In the genomic region with DNA sequence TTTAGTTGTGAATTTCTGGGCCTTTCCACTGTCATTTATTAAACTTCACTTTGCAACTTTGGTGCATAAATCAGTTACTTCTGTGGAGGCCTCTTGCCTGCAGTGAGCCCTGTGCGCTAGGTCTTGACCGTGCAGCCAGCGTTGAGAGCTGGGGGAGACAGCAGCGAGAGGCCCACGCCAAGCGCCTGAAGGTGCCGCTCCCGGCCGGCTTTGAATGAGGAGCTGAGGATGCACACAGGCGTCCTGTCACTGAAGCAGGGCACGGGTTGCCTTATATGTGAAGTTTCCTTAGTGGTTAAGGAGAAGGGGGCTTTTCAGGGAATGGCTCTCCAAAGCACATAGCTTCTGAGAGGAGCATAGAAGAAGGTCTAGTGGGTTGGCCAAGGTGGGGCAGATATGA, we compare ENCODE assay signal across 28 cellular contexts.
"Had no signal": no experiment of that assay in that cellular context is flagged by ENCODE, and none has a peak within 500 bp of the region (broad histone marks: within the 10 kb centered on the region; RNA-seq: fewer than 3 reads in every experiment).

No MANE protein-coding gene starts in this region.

- H3K27ac Mint-ChIP-seq: endodermal cell; memory B cell; naive thymus-derived CD4-positive, alpha-beta T cell had no signal

- H3K4me2 ChIP-seq: smooth muscle cell had no signal

- H3K36me3 ChIP-seq: gastrocnemius medialis, heart left ventricle, prostate gland, suprapubic skin, transverse colon, vagina had no signal

- H3K9me3 Mint-ChIP-seq: memory B cell; stimulated activated naive CD8-positive, alpha-beta T cell treated with anti-CD3 and anti-CD28 coated beads, Interleukin-15, amount 100 ng/mL, for 72 hours had no signal

- H3K4me3 ChIP-seq: dorsolateral prefrontal cortex, gastrocnemius medialis, heart left ventricle, lung, prostate gland, smooth muscle cell, suprapubic skin, transverse colon, vagina had no signal

- H3K27ac ChIP-seq: dorsolateral prefrontal cortex, epithelial cell of prostate, gastrocnemius medialis, heart left ventricle, prostate gland, suprapubic skin, transverse colon, vagina had no signal

- H3K4me3 Mint-ChIP-seq: endodermal cell; memory B cell; naive thymus-derived CD4-positive, alpha-beta T cell; stimulated activated naive CD8-positive, alpha-beta T cell treated with anti-CD3 and anti-CD28 coated beads, Interleukin-15, amount 100 ng/mL, for 72 hours had no signal

- DNase-seq: central memory CD4-positive, alpha-beta T cell; dorsolateral prefrontal cortex; effector CD4-positive, alpha-beta T cell; endodermal cell; foreskin fibroblast; gastrocnemius medialis; heart left ventricle; hippocampal formation; midbrain; naive thymus-derived CD4-positive, alpha-beta T cell; retina; stimulated activated CD4-positive, alpha-beta T cell treated with anti-CD3 and anti-CD28 coated beads, Interleukin-12 subunit alpha, Interleukin-12 subunit beta, amount 100 ng/mL, for 4 hours; stimulated activated CD4-positive, alpha-beta T cell treated with anti-CD3 and anti-CD28 coated beads, Interleukin-1b, Interleukin-23, amount 100 ng/mL, for 48 hours; stimulated activated CD4-positive, alpha-beta T cell treated with anti-CD3 and anti-CD28 coated beads, Interleukin-4, amount 100 ng/mL, for 1 hour; stimulated activated CD8-positive, alpha-beta memory T cell treated with anti-CD3 and anti-CD28 coated beads, Interleukin-4, amount 100 ng/mL, for 48 hours; stimulated activated naive CD4-positive, alpha-beta T cell; stimulated activated naive CD8-positive, alpha-beta T cell treated with anti-CD3 and anti-CD28 coated beads, Interleukin-15, amount 100 ng/mL, for 72 hours; transverse colon had no signal

- H3K27me3 ChIP-seq: dorsolateral prefrontal cortex, gastrocnemius medialis, heart left ventricle, suprapubic skin, transverse colon, vagina had no signal

- H3K4me1 ChIP-seq: gastrocnemius medialis, prostate gland, transverse colon had no signal

- ATAC-seq: esophagus mucosa; gastrocnemius medialis; heart left ventricle; left lobe of liver; naive thymus-derived CD4-positive, alpha-beta T cell; sciatic nerve; stimulated activated naive CD8-positive, alpha-beta T cell treated with anti-CD3 and anti-CD28 coated beads, Interleukin-15, amount 100 ng/mL, for 72 hours had no signal

- H3K36me3 Mint-ChIP-seq: memory B cell; naive thymus-derived CD4-positive, alpha-beta T cell had no signal

- H3K9me3 ChIP-seq: gastrocnemius medialis, heart left ventricle, prostate gland, suprapubic skin, transverse colon, vagina had no signal

- H3K27me3 Mint-ChIP-seq: stimulated activated naive CD8-positive, alpha-beta T cell treated with anti-CD3 and anti-CD28 coated beads, Interleukin-15, amount 100 ng/mL, for 72 hours had no signal
